In the genomic region with DNA sequence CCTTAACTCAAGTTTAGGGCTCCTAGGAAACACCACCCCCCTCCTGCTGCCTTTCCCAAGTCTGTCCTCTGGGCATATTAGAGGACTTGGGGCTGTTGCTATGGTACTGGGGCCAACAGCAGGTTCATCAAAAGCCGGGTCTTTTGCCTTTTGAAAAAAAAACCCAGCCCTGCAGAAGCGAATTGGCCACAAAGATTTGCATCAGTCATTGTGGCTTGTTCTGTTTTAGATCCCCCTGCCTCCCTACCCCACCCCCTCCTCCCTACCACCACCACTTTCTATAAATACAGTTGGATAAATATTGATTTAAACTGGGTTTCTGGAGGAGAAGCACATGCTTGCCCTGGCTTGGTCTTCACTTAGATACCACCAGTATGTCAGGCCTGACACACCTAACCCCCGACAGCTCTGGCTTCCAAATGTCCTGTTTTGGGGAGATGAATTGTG, we compare ENCODE assay signal across 10 cellular contexts. TPM values are rescaled to one million over a fixed set of nuclear protein-coding genes. Genes with fewer than 3 reads are reported as not detected.
DNase-seq lines count a peak whose midpoint lies in the region; ATAC-seq and TF ChIP-seq lines count a peak whose summit lies in the region.
"Had no signal": no experiment of that assay in that cellular context is flagged by ENCODE, and none has a peak within 500 bp of the region (broad histone marks: within the 10 kb centered on the region; RNA-seq: fewer than 3 reads in every experiment).

No MANE protein-coding gene starts in this region.

- H3K4me1 Mint-ChIP-seq in activated naive CD4-positive, alpha-beta T cell treated with anti-CD3 and anti-CD28 coated beads, Interleukin-2, amount 10 ng/mL, durations not matched to agents 7 days and 5 days: peaks cover 72% of the 10 kb centered on the region

- peaks cover 3 to 40% of the 10 kb centered on the region in 2 donors for H3K4me1 ChIP-seq in ascending aorta
- H3K4me1 ChIP-seq in thoracic aorta (ENCODE audit: control insufficient read depth in 1 of 2, low read depth in 2 of 2): peaks cover 35 to 66% of the 10 kb centered on the region in 2 donors

- H3K27me3 ChIP-seq in ascending aorta: no peaks in the 10 kb centered on the region
- no peaks in the 10 kb centered on the region for H3K27me3 ChIP-seq in thoracic aorta (replicated peaks; ENCODE audit: insufficient read depth)
- H3K27me3 ChIP-seq: colonic mucosa had no signal

- no peak overlapping the region for H3K4me3 Mint-ChIP-seq in activated naive CD4-positive, alpha-beta T cell treated with anti-CD3 and anti-CD28 coated beads, Interleukin-2, amount 10 ng/mL, durations not matched to agents 7 days and 5 days
- H3K4me3 Mint-ChIP-seq: CD14-positive monocyte had no signal

- H3K36me3 ChIP-seq in ascending aorta: no peaks in the 10 kb centered on the region
- no peaks in the 10 kb centered on the region for H3K36me3 ChIP-seq in thoracic aorta
- H3K36me3 ChIP-seq: colonic mucosa had no signal

- no peak for ATAC-seq in activated naive CD4-positive, alpha-beta T cell treated with anti-CD3 and anti-CD28 coated beads, Interleukin-2, amount 50 U/mL, for 72 hours
- ATAC-seq in HG03460 (IDR thresholded peaks at IDR 0.05; ENCODE audit: unreplicated experiment): peak; percentile 25
- ATAC-seq in thoracic aorta (ENCODE audit: insufficient number of reproducible peaks, low FRiP score, low read depth): no peak
- ATAC-seq in GM19324 (IDR thresholded peaks at IDR 0.05; ENCODE audit: low FRiP score, unreplicated experiment): no peak

- H3K4me3 ChIP-seq in ascending aorta: no peak overlapping the region
- no peak overlapping the region for H3K4me3 ChIP-seq in thoracic aorta
- H3K4me3 ChIP-seq: colonic mucosa had no signal

- CTCF ChIA-PET in activated naive CD4-positive, alpha-beta T cell treated with anti-CD3 and anti-CD28 coated beads, Interleukin-2, amount 10 ng/mL, durations not matched to agents 7 days and 5 days (lab: Charles Lee): interaction anchor here (1.0 to 7.0 kb wide), 2 partner anchors 5 to 76 kb away, joined by 4 to 70 read pairs; no protein-coding TSS in a partner anchor

- H3K9me3 ChIP-seq in ascending aorta: no peaks in the 10 kb centered on the region
- no peaks in the 10 kb centered on the region for H3K9me3 ChIP-seq in thoracic aorta
- H3K9me3 ChIP-seq: colonic mucosa had no signal

- DNase-seq in activated naive CD4-positive, alpha-beta T cell treated with anti-CD3 and anti-CD28 coated beads, Interleukin-2, amount 10 ng/mL, durations not matched to agents 7 days and 5 days: peak; percentile 47
- DNase-seq in activated naive CD4-positive, alpha-beta T cell treated with anti-CD3 and anti-CD28 coated beads, Interleukin-2, amount 50 U/mL, for 72 hours (ENCODE audit: low spot score in 2 of 2): no peak
- no peak for DNase-seq in ascending aorta (ENCODE audit: low spot score in 2 of 2)
- no peak for DNase-seq in thoracic aorta (ENCODE audit: low spot score)
- DNase-seq in activated effector memory CD4-positive, alpha-beta T cell treated with Interleukin-2 at 50 U/mL for 16 hours: no peak
- DNase-seq in putamen (ENCODE audit: low spot score): no peak
- DNase-seq: colonic mucosa had no signal

- TF ChIP-seq CTCF in ascending aorta (IDR thresholded peaks at IDR 0.05) (no peak), thoracic aorta (IDR thresholded peaks at IDR 0.05) (no peak)

- peaks cover 4% of the 10 kb centered on the region for H3K27me3 Mint-ChIP-seq in activated naive CD4-positive, alpha-beta T cell treated with anti-CD3 and anti-CD28 coated beads, Interleukin-2, amount 10 ng/mL, durations not matched to agents 7 days and 5 days

- intact Hi-C loops in ascending aorta (cut with DNase I): loop anchor here (5.0 kb wide), 2 partner anchors 317 to 353 kb away; a partner anchor contains a TSS

- peak overlapping the region; percentile 65 for H3K27ac Mint-ChIP-seq in activated naive CD4-positive, alpha-beta T cell treated with anti-CD3 and anti-CD28 coated beads, Interleukin-2, amount 10 ng/mL, durations not matched to agents 7 days and 5 days
- no peak overlapping the region for H3K27ac Mint-ChIP-seq in activated naive CD4-positive, alpha-beta T cell treated with anti-CD3 and anti-CD28 coated beads, Interleukin-2, amount 50 U/mL, for 72 hours

- H3K36me3 Mint-ChIP-seq in activated naive CD4-positive, alpha-beta T cell treated with anti-CD3 and anti-CD28 coated beads, Interleukin-2, amount 10 ng/mL, durations not matched to agents 7 days and 5 days: peaks cover 27% of the 10 kb centered on the region
- peaks cover 2 to 20% of the 10 kb centered on the region in 2 donors for H3K36me3 Mint-ChIP-seq in activated naive CD4-positive, alpha-beta T cell treated with anti-CD3 and anti-CD28 coated beads, Interleukin-2, amount 50 U/mL, for 72 hours

- H3K9me3 Mint-ChIP-seq in activated naive CD4-positive, alpha-beta T cell treated with anti-CD3 and anti-CD28 coated beads, Interleukin-2, amount 10 ng/mL, durations not matched to agents 7 days and 5 days: no peaks in the 10 kb centered on the region
- H3K9me3 Mint-ChIP-seq in activated naive CD4-positive, alpha-beta T cell treated with anti-CD3 and anti-CD28 coated beads, Interleukin-2, amount 50 U/mL, for 72 hours: no peaks in the 10 kb centered on the region

- peak overlapping the region; percentile 48 to 69 for H3K27ac ChIP-seq in ascending aorta
- peak overlapping the region; percentile 56 to 99 for H3K27ac ChIP-seq in thoracic aorta

RNA-seq across cellular contexts. Expression of a gene that starts 7.0 kb away (rescaled TPM):
- total RNA-seq in activated naive CD4-positive, alpha-beta T cell treated with anti-CD3 and anti-CD28 coated beads, Interleukin-2, amount 50 U/mL, for 72 hours: 10 to 100 TPM; 16.2 to 69.6 TPM
- total RNA-seq in ascending aorta (95.0 TPM), thoracic aorta (10 to 100 TPM; 87.7 to 92.8 TPM)
